8 cellular contexts compared by ENCODE assay signal in genomic region chr2:46460991-46461715, GRCh38. TPM values are rescaled to one million over a fixed set of nuclear protein-coding genes. Genes with fewer than 3 reads are reported as not detected.
DNase-seq lines count a peak whose midpoint lies in the region; ATAC-seq and TF ChIP-seq lines count a peak whose summit lies in the region.

No MANE protein-coding gene starts in this region.

- intact Hi-C loops in head of caudate nucleus (cut with DNase I), result no loop called here

- peak; percentile 73 for DNase-seq in ACHN
- peak; percentile 43 for DNase-seq in HuH-7.5 (ENCODE audit: low spot score)
- peak; percentile 81 for DNase-seq in activated naive CD4-positive, alpha-beta T cell treated with anti-CD3 and anti-CD28 coated beads, Interleukin-2, amount 10 ng/mL, durations not matched to agents 7 days and 5 days
- DNase-seq in head of caudate nucleus, result peak; percentile 24 to 96 (median 85)
- peak; percentile 86 for DNase-seq in pons (ENCODE audit: low spot score)
- DNase-seq in upper lobe of left lung, result peak; percentile 50 to 84

- in situ Hi-C loops in ACHN (cut with HindIII; ENCODE audit: low pct_ligation_motif_present, low pct_unique_long_range_greater_than_20kb, low sequenced_read_pairs), result no loop called here

- H3K4me3 ChIP-seq in upper lobe of left lung, result no peak overlapping the region

- no peaks in the 10 kb centered on the region for H3K27me3 ChIP-seq in upper lobe of left lung

- H3K27ac ChIP-seq in upper lobe of left lung, result peak overlapping the region; percentile 67 to 83 (median 80)

- no peaks in the 10 kb centered on the region for H3K9me3 Mint-ChIP-seq in activated naive CD4-positive, alpha-beta T cell treated with anti-CD3 and anti-CD28 coated beads, Interleukin-2, amount 10 ng/mL, durations not matched to agents 7 days and 5 days

- no peaks in the 10 kb centered on the region for H3K9me3 ChIP-seq in upper lobe of left lung

- no peaks in the 10 kb centered on the region for H3K36me3 ChIP-seq in upper lobe of left lung

- H3K4me1 ChIP-seq in upper lobe of left lung, result peaks cover 24 to 40% (median 35%) of the 10 kb centered on the region in 4 donors

- TF ChIP-seq POLR2A in upper lobe of left lung (IDR thresholded peaks at IDR 0.05), result peak in 1 of 4 donors; percentile 21

- 10% methylated on average over 8 of the region's 8 CpGs for WGBS in upper lobe of left lung, 2 donors

- TF ChIP-seq CTCF in upper lobe of left lung (IDR thresholded peaks at IDR 0.05), result peak; percentile 95 to 99 (median 97)

- H3K27me3 Mint-ChIP-seq in activated naive CD4-positive, alpha-beta T cell treated with anti-CD3 and anti-CD28 coated beads, Interleukin-2, amount 10 ng/mL, durations not matched to agents 7 days and 5 days, result peaks cover 6% of the 10 kb centered on the region

- no peak overlapping the region for H3K4me3 Mint-ChIP-seq in activated naive CD4-positive, alpha-beta T cell treated with anti-CD3 and anti-CD28 coated beads, Interleukin-2, amount 10 ng/mL, durations not matched to agents 7 days and 5 days

- CTCF ChIA-PET in activated naive CD4-positive, alpha-beta T cell treated with anti-CD3 and anti-CD28 coated beads, Interleukin-2, amount 10 ng/mL, durations not matched to agents 7 days and 5 days (lab: Charles Lee), result interaction anchor here (0.6 to 3.3 kb wide), 14 partner anchors 9 to 814 kb away, joined by 3 to 16 read pairs (median 4); no protein-coding TSS in a partner anchor

- ATAC-seq in GM18517 (IDR thresholded peaks at IDR 0.05; ENCODE audit: unreplicated experiment) (peak; percentile 70), SK-N-SH treated with all-trans-retinoic acid at 6 μM for 48 hours (peak; percentile 73), upper lobe of left lung (ENCODE audit: low FRiP score in 2 of 2) (peak; percentile 81 to 86)

- H3K27ac Mint-ChIP-seq in activated naive CD4-positive, alpha-beta T cell treated with anti-CD3 and anti-CD28 coated beads, Interleukin-2, amount 10 ng/mL, durations not matched to agents 7 days and 5 days, result no peak overlapping the region

- TF ChIP-seq EP300 in upper lobe of left lung (IDR thresholded peaks at IDR 0.05), result no peak

- peaks cover 8% of the 10 kb centered on the region for H3K4me1 Mint-ChIP-seq in activated naive CD4-positive, alpha-beta T cell treated with anti-CD3 and anti-CD28 coated beads, Interleukin-2, amount 10 ng/mL, durations not matched to agents 7 days and 5 days

- no peaks in the 10 kb centered on the region for H3K36me3 Mint-ChIP-seq in activated naive CD4-positive, alpha-beta T cell treated with anti-CD3 and anti-CD28 coated beads, Interleukin-2, amount 10 ng/mL, durations not matched to agents 7 days and 5 days

TF ChIP-seq in SK-N-SH treated with all-trans-retinoic acid at 6 μM for 48 hours, 23 proteins besides CTCF, POLR2A, EP300 and RAD21:
- TF ChIP-seq, protein P1, sequence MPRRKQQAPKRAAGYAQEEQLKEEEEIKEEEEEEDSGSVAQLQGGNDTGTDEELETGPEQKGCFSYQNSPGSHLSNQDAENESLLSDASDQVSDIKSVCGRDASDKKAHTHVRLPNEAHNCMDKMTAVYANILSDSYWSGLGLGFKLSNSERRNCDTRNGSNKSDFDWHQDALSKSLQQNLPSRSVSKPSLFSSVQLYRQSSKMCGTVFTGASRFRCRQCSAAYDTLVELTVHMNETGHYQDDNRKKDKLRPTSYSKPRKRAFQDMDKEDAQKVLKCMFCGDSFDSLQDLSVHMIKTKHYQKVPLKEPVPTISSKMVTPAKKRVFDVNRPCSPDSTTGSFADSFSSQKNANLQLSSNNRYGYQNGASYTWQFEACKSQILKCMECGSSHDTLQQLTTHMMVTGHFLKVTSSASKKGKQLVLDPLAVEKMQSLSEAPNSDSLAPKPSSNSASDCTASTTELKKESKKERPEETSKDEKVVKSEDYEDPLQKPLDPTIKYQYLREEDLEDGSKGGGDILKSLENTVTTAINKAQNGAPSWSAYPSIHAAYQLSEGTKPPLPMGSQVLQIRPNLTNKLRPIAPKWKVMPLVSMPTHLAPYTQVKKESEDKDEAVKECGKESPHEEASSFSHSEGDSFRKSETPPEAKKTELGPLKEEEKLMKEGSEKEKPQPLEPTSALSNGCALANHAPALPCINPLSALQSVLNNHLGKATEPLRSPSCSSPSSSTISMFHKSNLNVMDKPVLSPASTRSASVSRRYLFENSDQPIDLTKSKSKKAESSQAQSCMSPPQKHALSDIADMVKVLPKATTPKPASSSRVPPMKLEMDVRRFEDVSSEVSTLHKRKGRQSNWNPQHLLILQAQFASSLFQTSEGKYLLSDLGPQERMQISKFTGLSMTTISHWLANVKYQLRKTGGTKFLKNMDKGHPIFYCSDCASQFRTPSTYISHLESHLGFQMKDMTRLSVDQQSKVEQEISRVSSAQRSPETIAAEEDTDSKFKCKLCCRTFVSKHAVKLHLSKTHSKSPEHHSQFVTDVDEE (CRISPR knock-in tag; IDR thresholded peaks at IDR 0.05), result no peak
- no peak for TF ChIP-seq ZFP3 (CRISPR knock-in tag; IDR thresholded peaks at IDR 0.05)
- no peak for TF ChIP-seq ZNF8 (CRISPR knock-in tag; IDR thresholded peaks at IDR 0.05)
- TF ChIP-seq POU6F1 (CRISPR knock-in tag; IDR thresholded peaks at IDR 0.05; ENCODE audit: borderline replicate concordance, low read depth), result no peak
- no peak for TF ChIP-seq ZC3H10 (CRISPR knock-in tag; IDR thresholded peaks at IDR 0.05)
- TF ChIP-seq PATZ1 (CRISPR knock-in tag; IDR thresholded peaks at IDR 0.05; ENCODE audit: borderline replicate concordance), result no peak
- TF ChIP-seq CSDC2 (CRISPR knock-in tag; IDR thresholded peaks at IDR 0.05), result no peak
- TF ChIP-seq RARB (CRISPR knock-in tag; IDR thresholded peaks at IDR 0.05), result no peak
- no peak for TF ChIP-seq ISL1 (CRISPR knock-in tag; IDR thresholded peaks at IDR 0.05)
- TF ChIP-seq ARNTL (CRISPR knock-in tag; IDR thresholded peaks at IDR 0.05; ENCODE audit: borderline replicate concordance, low read depth), result no peak
- no peak for TF ChIP-seq OSR1 (CRISPR knock-in tag; IDR thresholded peaks at IDR 0.05)
- TF ChIP-seq CSRNP3 (CRISPR knock-in tag; IDR thresholded peaks at IDR 0.05), result no peak
- TF ChIP-seq TOX (CRISPR knock-in tag; IDR thresholded peaks at IDR 0.05; ENCODE audit: borderline replicate concordance), result no peak
- no peak for TF ChIP-seq GLIS3 (CRISPR knock-in tag; IDR thresholded peaks at IDR 0.05)
- no peak for TF ChIP-seq ZFP30 (CRISPR knock-in tag; IDR thresholded peaks at IDR 0.05)
- no peak for TF ChIP-seq TCF4 (CRISPR knock-in tag; IDR thresholded peaks at IDR 0.05; ENCODE audit: borderline replicate concordance)
- TF ChIP-seq ESRRG (CRISPR knock-in tag; IDR thresholded peaks at IDR 0.05), result no peak
- TF ChIP-seq BACH2 (CRISPR knock-in tag; IDR thresholded peaks at IDR 0.05; ENCODE audit: borderline replicate concordance), result no peak

RNA-seq across cellular contexts. Expression of gene TMEM247, which starts 18.2 kb away (rescaled TPM):
- not detected for total RNA-seq in upper lobe of left lung
